ENCODE assay signal across 9 cellular contexts in the genomic region with DNA sequence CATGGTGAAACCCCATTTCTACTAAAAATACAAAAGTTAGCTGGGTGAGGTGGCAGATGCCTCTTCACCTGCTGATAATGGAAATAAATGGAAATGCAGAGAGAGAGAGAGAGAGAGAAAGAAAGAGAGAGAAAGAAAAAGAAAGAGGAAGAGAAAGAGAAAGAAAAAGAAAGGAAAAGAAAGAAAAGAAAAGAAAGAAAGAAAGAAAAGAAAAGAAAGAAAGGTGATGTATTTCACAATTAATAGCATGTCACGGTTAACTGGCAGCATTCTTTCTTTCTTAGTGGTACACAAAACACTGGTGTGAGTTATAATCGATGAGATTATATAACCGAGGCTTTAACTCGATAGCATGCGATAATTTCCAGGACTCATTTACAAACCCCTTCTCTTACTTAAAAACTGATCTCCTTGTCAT. TPM values are rescaled to one million over a fixed set of nuclear protein-coding genes. Genes with fewer than 3 reads are reported as not detected.
DNase-seq lines count a peak whose midpoint lies in the region; TF ChIP-seq lines count a peak whose summit lies in the region.
"Had no signal": no experiment of that assay in that cellular context is flagged by ENCODE, and none has a peak within 500 bp of the region (broad histone marks: within the 10 kb centered on the region; RNA-seq: fewer than 3 reads in every experiment).

No MANE protein-coding gene starts in this region.

- peaks cover 23 to 28% (median 25%) of the 10 kb centered on the region in 3 donors for H3K4me1 Mint-ChIP-seq in IgD-negative memory B cell

- H2BK120ac ChIP-seq in trophoblast cell (ENCODE audit: insufficient read depth, low read length, poor library complexity), result no peak overlapping the region

- TF ChIP-seq CTCF in dorsolateral prefrontal cortex (IDR thresholded peaks at IDR 0.05 in 54 of 56, conservative IDR thresholded peaks at IDR 0.05 in 2 of 56; ENCODE audit: low read depth in 1 of 56, partially characterized antibody in 56 of 56), result no peak

- no peak overlapping the region for H2AK5ac ChIP-seq in trophoblast cell (ENCODE audit: low read length)

- intact Hi-C loops in dorsolateral prefrontal cortex (cut with DNase I), result loop anchor here in 1 of 2 donors (5.0 kb wide), 1 partner anchor 68 kb away; no protein-coding TSS in a partner anchor

- H3K27me3 ChIP-seq in dorsolateral prefrontal cortex (no peaks in the 10 kb centered on the region), trophoblast cell (ENCODE audit: insufficient read depth, low read length) (no peaks in the 10 kb centered on the region)
- H3K27me3 ChIP-seq in effector memory CD4-positive, alpha-beta T cell (replicated peaks; ENCODE audit: control insufficient read depth, insufficient read depth, low read length, poor library complexity, severe bottlenecking), result no peaks in the 10 kb centered on the region

- no peak for DNase-seq in dorsolateral prefrontal cortex
- DNase-seq in trophoblast cell, result peak in 1 of 2 donors; percentile 38
- no peak for DNase-seq in effector memory CD4-positive, alpha-beta T cell
- DNase-seq in SW 1271 (lab: John Stamatoyannopoulos, UW), result no peak
- DNase-seq in NCI-H526 treated with DMSO at 0.1 percent for 48 hours (lab: John Stamatoyannopoulos, UW), result no peak
- DNase-seq: activated gamma-delta T cell treated with Interleukin-2 at 50 U/mL for 16 hours had no signal

- peak overlapping the region in 2 of 3 donors; percentile 22 to 46 for H3K27ac Mint-ChIP-seq in IgD-negative memory B cell

- no peaks in the 10 kb centered on the region for H3K27me3 Mint-ChIP-seq in IgD-negative memory B cell

- H3K23ac ChIP-seq in trophoblast cell (ENCODE audit: low read length), result no peak overlapping the region

- no peaks in the 10 kb centered on the region for H3K9me3 ChIP-seq in trophoblast cell (ENCODE audit: insufficient read depth, low read depth, low read length)
- H3K9me3 ChIP-seq in effector memory CD4-positive, alpha-beta T cell (ENCODE audit: control insufficient read depth, low read length), result no peaks in the 10 kb centered on the region
- H3K9me3 ChIP-seq: thoracic aorta had no signal

- peak overlapping the region; percentile 51 for H3K4ac ChIP-seq in trophoblast cell (ENCODE audit: low read depth, low read length)

- no CpG with 5 or more reads among the region's 5 CpGs for WGBS in trophoblast cell (ENCODE audit: extremely low coverage, insufficient coverage, insufficient read length)

- H3K4me3 ChIP-seq in dorsolateral prefrontal cortex (peak overlapping the region in 29 of 59 donors; percentile 0 to 98 (median 28)), trophoblast cell (ENCODE audit: low read depth, low read length) (no peak overlapping the region)
- no peak overlapping the region for H3K4me3 ChIP-seq in effector memory CD4-positive, alpha-beta T cell (ENCODE audit: insufficient read depth, low read depth, low read length, poor library complexity, severe bottlenecking)
- H3K4me3 ChIP-seq: thoracic aorta had no signal

- no peak overlapping the region for H2BK12ac ChIP-seq in trophoblast cell (ENCODE audit: low read length)

- peaks cover 20% of the 10 kb centered on the region for H3K79me2 ChIP-seq in trophoblast cell (ENCODE audit: control insufficient read depth, insufficient read depth, low read length, poor library complexity)

- H4K12ac ChIP-seq in trophoblast cell (ENCODE audit: low read depth, low read length), result no peak overlapping the region

- H3K14ac ChIP-seq in trophoblast cell (ENCODE audit: low read length), result no peak overlapping the region

- H3K4me1 ChIP-seq in trophoblast cell (ENCODE audit: control insufficient read depth in 1 of 2, insufficient read depth in 2 of 2, low read length in 2 of 2), result peaks cover 8 to 9% of the 10 kb centered on the region in 2 experiments
- H3K4me1 ChIP-seq in effector memory CD4-positive, alpha-beta T cell (ENCODE audit: control insufficient read depth, insufficient read depth, low read length, poor library complexity, severe bottlenecking), result peaks cover 11% of the 10 kb centered on the region

- peaks cover 18% of the 10 kb centered on the region for H3K79me1 ChIP-seq in trophoblast cell (ENCODE audit: low read length)

- H2AFZ ChIP-seq in trophoblast cell (ENCODE audit: insufficient read depth, low read length, poor library complexity), result no peak overlapping the region

- no peak overlapping the region for H4K91ac ChIP-seq in trophoblast cell (ENCODE audit: low read depth, low read length)

- H3K27ac ChIP-seq in dorsolateral prefrontal cortex (peak overlapping the region in 30 of 59 donors; percentile 0 to 80 (median 28)), trophoblast cell (ENCODE audit: low read depth, low read length) (no peak overlapping the region)
- no peak overlapping the region for H3K27ac ChIP-seq in effector memory CD4-positive, alpha-beta T cell (ENCODE audit: insufficient read depth, low read length, poor library complexity, severe bottlenecking)
- H3K27ac ChIP-seq: epithelial cell of prostate, thoracic aorta had no signal

- no peak overlapping the region for H3K18ac ChIP-seq in trophoblast cell (ENCODE audit: low read length)

- peaks cover 9% of the 10 kb centered on the region for H3K36me3 Mint-ChIP-seq in IgD-negative memory B cell

- H3K9ac ChIP-seq in trophoblast cell (ENCODE audit: low read length), result no peak overlapping the region

- H4K8ac ChIP-seq in trophoblast cell (ENCODE audit: low read depth, low read length), result no peak overlapping the region

- peak overlapping the region in 2 of 4 donors; percentile 42 to 72 for H3K4me3 Mint-ChIP-seq in IgD-negative memory B cell

- no peaks in the 10 kb centered on the region for H3K9me3 Mint-ChIP-seq in IgD-negative memory B cell

- no peak overlapping the region for H2BK5ac ChIP-seq in trophoblast cell (ENCODE audit: low read depth, low read length, poor library complexity)

- H3K4me2 ChIP-seq in trophoblast cell (ENCODE audit: low read length), result no peak overlapping the region

- H3K36me3 ChIP-seq in trophoblast cell (ENCODE audit: control insufficient read depth in 1 of 2, insufficient read depth in 2 of 2, low read length in 2 of 2), result peaks cover 13 to 15% of the 10 kb centered on the region in 2 experiments
- no peaks in the 10 kb centered on the region for H3K36me3 ChIP-seq in effector memory CD4-positive, alpha-beta T cell (ENCODE audit: control insufficient read depth, insufficient read depth, low read length)

RNA-seq across cellular contexts. Expression of gene ACOX1, which starts 3.2 kb away (rescaled TPM):
- polyA plus RNA-seq in IgD-negative memory B cell, result 19.3 TPM
- total RNA-seq in dorsolateral prefrontal cortex, result 10 to 100 TPM; 34.9 to 82.1 (median 62.5) TPM
- 31.9 and 34.4 TPM in 2 replicates for polyA plus RNA-seq in trophoblast cell (2013)

RNA-seq across cellular contexts. Expression of gene TEN1, which starts 3.3 kb away (rescaled TPM):
- 27.0 TPM for polyA plus RNA-seq in IgD-negative memory B cell
- 10 to 100 TPM in 47 of 120 experiments, 1 to 10 TPM in 73; 4.0 to 20.6 (median 9.1) TPM for total RNA-seq in dorsolateral prefrontal cortex
- 23.8 and 25.0 TPM in 2 replicates for polyA plus RNA-seq in trophoblast cell (2013)

RNA-seq across cellular contexts. Expression of gene CDK3, which starts 24.9 kb away (rescaled TPM):
- polyA plus RNA-seq in IgD-negative memory B cell, result 0.71 TPM
- 10 to 100 TPM in 5 of 120 experiments, 1 to 10 TPM in 115; 1.2 to 13.2 (median 5.7) TPM for total RNA-seq in dorsolateral prefrontal cortex
- polyA plus RNA-seq in trophoblast cell (2013), result 7.5 and 8.6 TPM in 2 replicates

RNA-seq across cellular contexts. Expression of gene FBF1, which starts 34.9 kb away (rescaled TPM):
- 1.9 TPM for polyA plus RNA-seq in IgD-negative memory B cell
- total RNA-seq in dorsolateral prefrontal cortex, result 10 to 100 TPM; 16.8 to 50.0 (median 27.8) TPM
- polyA plus RNA-seq in trophoblast cell (2013), result 3.2 and 3.6 TPM in 2 replicates

RNA-seq across cellular contexts. Expression of gene EVPL, which starts 51.3 kb away (rescaled TPM):
- polyA plus RNA-seq in IgD-negative memory B cell, result not detected
- 1 to 10 TPM in 48 of 120 experiments, under 1 TPM in 72; 0.12 to 6.3 (median 0.82) TPM for total RNA-seq in dorsolateral prefrontal cortex
- polyA plus RNA-seq in trophoblast cell (2013), result 0.04 and 0.06 TPM in 2 replicates

Comparison
In these comparisons a context has a peak if more than half of its experiments do, and no peak if none do; other contexts are left out.
1. H3K27ac ChIP-seq: peak in dorsolateral prefrontal cortex (30 of 59); none in trophoblast cell (single experiment) and effector memory CD4-positive, alpha-beta T cell (single experiment).